In genomic region chr17:48545022-48545376, GRCh38 we compare ENCODE assay signal across 8 cellular contexts. TPM values are rescaled to one million over a fixed set of nuclear protein-coding genes. Genes with fewer than 3 reads are reported as not detected.
DNase-seq lines count a peak whose midpoint lies in the region; ATAC-seq, FAIRE-seq and TF ChIP-seq lines count a peak whose summit lies in the region.

Gene HOXB2, minus strand, starts transcription at chr17:48545109. Its CDS starts 198 bp downstream, at chr17:48544911.

- H3K27ac ChIP-seq in mammary epithelial cell (ENCODE audit: insufficient read depth, low read depth, low read length) (peak within 1 kb of the TSS; percentile 86), uterus (peak within 1 kb of the TSS; percentile 93 to 97)

- no peak for ATAC-seq in HG02981 (IDR thresholded peaks at IDR 0.05; ENCODE audit: unreplicated experiment)

- WGBS in mammary epithelial cell (ENCODE audit: low coverage, missing lambda C conversion rate): 45% methylated on average over 7 of the region's 12 CpGs

- in situ Hi-C loops in mammary epithelial cell (cut with MboI; ENCODE audit: low sequenced_read_pairs in 2 of 2): no loop called here

- CTCF ChIA-PET in mammary epithelial cell (lab: Charles Lee; ENCODE audit: low non-redundant PET): no interaction called here

- H3K36me3 ChIP-seq in mammary epithelial cell (ENCODE audit: insufficient read depth, low read length) (no peaks in the 10 kb centered on the region), uterus (no peaks in the 10 kb centered on the region)

- DNase-seq in COLO668 (lab: John Stamatoyannopoulos, UW; ENCODE audit: unreplicated experiment) (peak; percentile 42), NCI-H1930 (lab: John Stamatoyannopoulos, UW) (peak; percentile 61 to 71), mammary epithelial cell (peak; percentile 40), mesenteric fat pad (ENCODE audit: low spot score) (no peak), uterus (peak in 1 of 2 donors; percentile 35), RCC 7860 (ENCODE audit: low spot score) (no peak), NCI-H510A treated with DMSO at 0.1 percent for 48 hours (lab: John Stamatoyannopoulos, UW) (no peak)

- dilution Hi-C loops in mammary epithelial cell (cut with HindIII; ENCODE audit: low sequenced_read_pairs): no loop called here

- BruUV-seq in mammary epithelial cell (replicated peaks; lab: Mats Ljungman, UMichigan): no TSS peak

- H3K9me3 ChIP-seq in mammary epithelial cell (replicated peaks; ENCODE audit: insufficient read depth, low read length): no peaks in the 10 kb centered on the region
- no peaks in the 10 kb centered on the region for H3K9me3 ChIP-seq in uterus

- no peaks in the 10 kb centered on the region for H3K27me3 ChIP-seq in mammary epithelial cell (ENCODE audit: insufficient read depth, low read length)
- H3K27me3 ChIP-seq in uterus: no peaks in the 10 kb centered on the region

- H3K9ac ChIP-seq in mammary epithelial cell (ENCODE audit: insufficient read depth, low read length): peak within 1 kb of the TSS; percentile 96

- H3K4me3 ChIP-seq in mammary epithelial cell (replicated peaks in 1 of 3; ENCODE audit: insufficient read depth in 1 of 3, low read depth in 2 of 3, low read length in 3 of 3): peak within 1 kb of the TSS; percentile 64 to 85 (median 78)
- peak within 1 kb of the TSS; percentile 55 to 64 for H3K4me3 ChIP-seq in uterus

- intact Hi-C loops in mammary epithelial cell (cut with micrococcal nuclease): no loop called here
- intact Hi-C loops in uterus (cut with DNase I; ENCODE audit: low total_unique reads): no loop called here

- no peak for FAIRE-seq in RCC 7860 (lab: Jason Lieb, UNC)

- no peaks in the 10 kb centered on the region for H4K20me1 ChIP-seq in mammary epithelial cell (ENCODE audit: insufficient read depth, low read length)

- TF ChIP-seq CTCF in mammary epithelial cell (conservative IDR thresholded peaks at IDR 0.05 in 1 of 2, IDR thresholded peaks at IDR 0.05 in 1 of 2; ENCODE audit: extremely low read depth in 1 of 2, insufficient read depth in 1 of 2, low read depth in 1 of 2, low read length in 2 of 2) (no peak), uterus (IDR thresholded peaks at IDR 0.05) (no peak)

- H3K79me2 ChIP-seq in mammary epithelial cell (ENCODE audit: insufficient read depth, low read length): peaks cover 49% of the 10 kb centered on the region

- H3K4me1 ChIP-seq in mammary epithelial cell (ENCODE audit: insufficient read depth, low read length) (peaks cover 20% of the 10 kb centered on the region), uterus (peaks cover 12 to 17% of the 10 kb centered on the region in 2 donors)

- TF ChIP-seq POLR2A in uterus (IDR thresholded peaks at IDR 0.05): no peak

- H2AFZ ChIP-seq in mammary epithelial cell (ENCODE audit: low read depth, low read length): peak within 1 kb of the TSS; percentile 85

- H3K4me2 ChIP-seq in mammary epithelial cell (ENCODE audit: insufficient read depth, low read depth, low read length): peak within 1 kb of the TSS; percentile 94

RNA-seq across cellular contexts. Expression of gene HOXB2, which starts in this region (rescaled TPM):
- total RNA-seq in mammary epithelial cell: 10 to 100 TPM in 1 of 2 donors, 1 to 10 TPM in 1; 3.3 to 18.9 TPM
- 6.7 TPM for polyA plus RNA-seq in mammary epithelial cell
- polyA minus RNA-seq in mammary epithelial cell: 2.8 TPM
- 19.3 TPM for total RNA-seq in mesenteric fat pad
- total RNA-seq in uterus: 10 to 100 TPM in 3 of 4 donors, 1 to 10 TPM in 1; 4.6 to 24.4 (median 17.4) TPM

Comparison
In these comparisons a context has a peak if more than half of its experiments do, and no peak if none do; other contexts are left out.
1. DNase-seq: peak in COLO668 (single experiment), NCI-H1930 (2 of 2) and mammary epithelial cell (single experiment); none in mesenteric fat pad (single experiment), RCC 7860 (single experiment) and NCI-H510A treated with DMSO at 0.1 percent for 48 hours (single experiment).